In genomic region chr1:15937706-15938168, GRCh38 we compare ENCODE assay signal across 8 cellular contexts. TPM values are rescaled to one million over a fixed set of nuclear protein-coding genes. Genes with fewer than 3 reads are reported as not detected.
DNase-seq lines count a peak whose midpoint lies in the region; ATAC-seq, FAIRE-seq and TF ChIP-seq lines count a peak whose summit lies in the region.

No MANE protein-coding gene starts in this region.

- H3K9me3 Mint-ChIP-seq in astrocyte (ENCODE audit: unreplicated experiment) = peaks cover 2% of the 10 kb centered on the region

- no peaks in the 10 kb centered on the region for H3K27me3 Mint-ChIP-seq in astrocyte (ENCODE audit: low read depth, unreplicated experiment)

- peak overlapping the region; percentile 10 for H3K4me2 ChIP-seq in astrocyte (ENCODE audit: low read length)

- H3K27me3 ChIP-seq in HUES48 (ENCODE audit: control insufficient read depth, insufficient read depth, low read length) (no peaks in the 10 kb centered on the region), astrocyte (ENCODE audit: insufficient read depth, low read length) (no peaks in the 10 kb centered on the region)

- no peak for TF ChIP-seq CTCF in astrocyte (IDR thresholded peaks at IDR 0.05; ENCODE audit: insufficient read depth, low read depth, low read length)

- DNase-seq in CD1c-positive myeloid dendritic cell (ENCODE audit: extremely low spot score) (peak; percentile 42), astrocyte (ENCODE audit: low read depth) (no peak), myocyte (ENCODE audit: low read depth) (peak; percentile 40), GOT3 (lab: John Stamatoyannopoulos, UW) (no peak)
- no peak for DNase-seq in stimulated activated CD4-positive, alpha-beta T cell treated with anti-CD3 and anti-CD28 coated beads, Interleukin-1b, Interleukin-23, amount 100 ng/mL, for 48 hours

- no peak overlapping the region for H3K9ac ChIP-seq in HUES48 (ENCODE audit: low read depth, low read length)
- peak overlapping the region; percentile 34 for H3K9ac ChIP-seq in astrocyte (ENCODE audit: low read length)

- no peak for ATAC-seq in GM19328 (IDR thresholded peaks at IDR 0.05; ENCODE audit: unreplicated experiment)
- no peak for ATAC-seq in HG03469 (IDR thresholded peaks at IDR 0.05; ENCODE audit: unreplicated experiment)

- no peaks in the 10 kb centered on the region for H3K9me3 ChIP-seq in HUES48 (ENCODE audit: control insufficient read depth, insufficient read depth, low read length)
- H3K9me3 ChIP-seq in astrocyte (ENCODE audit: insufficient read depth, low read depth, low read length) = no peaks in the 10 kb centered on the region

- peaks cover 96% of the 10 kb centered on the region for H3K36me3 ChIP-seq in HUES48 (ENCODE audit: control insufficient read depth, insufficient read depth, low read length)
- H3K36me3 ChIP-seq in astrocyte (ENCODE audit: insufficient read depth, low read length) = peaks cover 30% of the 10 kb centered on the region

- no peak overlapping the region for H3K27ac Mint-ChIP-seq in astrocyte (ENCODE audit: unreplicated experiment)

- H2AFZ ChIP-seq in astrocyte (ENCODE audit: low read depth, low read length) = no peak overlapping the region

- H3K79me2 ChIP-seq in astrocyte (ENCODE audit: insufficient read depth, low read length) = peaks cover 29% of the 10 kb centered on the region

- H3K36me3 Mint-ChIP-seq in astrocyte (ENCODE audit: low read depth, unreplicated experiment) = peaks cover 31% of the 10 kb centered on the region

- no peak overlapping the region for H3K4me3 ChIP-seq in HUES48 (ENCODE audit: low read depth, low read length)
- no peak overlapping the region for H3K4me3 ChIP-seq in astrocyte (ENCODE audit: insufficient read depth, low read depth, low read length)

- no peak for FAIRE-seq in astrocyte (lab: Jason Lieb, UNC)

- H3K4me3 Mint-ChIP-seq in astrocyte (ENCODE audit: unreplicated experiment) = no peak overlapping the region

- H3K4me1 ChIP-seq in HUES48 (ENCODE audit: control insufficient read depth, insufficient read depth, low read length) = no peaks in the 10 kb centered on the region
- H3K4me1 ChIP-seq in astrocyte (ENCODE audit: insufficient read depth, low read length) = peaks cover 19% of the 10 kb centered on the region

- peak overlapping the region; percentile 32 for H3K27ac ChIP-seq in HUES48 (ENCODE audit: low read depth, low read length)
- H3K27ac ChIP-seq in astrocyte (ENCODE audit: low read depth, low read length) = peak overlapping the region; percentile 47

- peaks cover 6% of the 10 kb centered on the region for H3K4me1 Mint-ChIP-seq in astrocyte (ENCODE audit: low read depth, unreplicated experiment)

- H4K20me1 ChIP-seq in astrocyte (ENCODE audit: insufficient read depth, low read length) = peaks cover 28% of the 10 kb centered on the region

RNA-seq across cellular contexts. Expression of gene ZBTB17, which starts 38.2 kb away (rescaled TPM):
- total RNA-seq in astrocyte (28.1 and 28.8 TPM in 2 replicates), myocyte (32.9 and 47.1 TPM in 2 replicates)
- polyA plus RNA-seq in myocyte (2012) = 34.2 TPM

Comparison
In these comparisons a context has a peak if more than half of its experiments do, and no peak if none do; other contexts are left out.
1. DNase-seq: peak in CD1c-positive myeloid dendritic cell (single experiment) and myocyte (single experiment); none in astrocyte (single experiment), GOT3 (single experiment) and stimulated activated CD4-positive, alpha-beta T cell treated with anti-CD3 and anti-CD28 coated beads, Interleukin-1b, Interleukin-23, amount 100 ng/mL, for 48 hours (single experiment).